Comparison of ENCODE assay signal across 18 cellular contexts in genomic region chr2:241794250-241794823, GRCh38. TPM values are rescaled to one million over a fixed set of nuclear protein-coding genes. Genes with fewer than 3 reads are reported as not detected.
A peak's percentile ranks its signal among the peaks of the same experiment; 100 is the strongest.
DNase-seq lines count a peak whose midpoint lies in the region; ATAC-seq and TF ChIP-seq lines count a peak whose summit lies in the region.
"Had no signal": no experiment of that assay in that cellular context is flagged by ENCODE, and none has a peak within 500 bp of the region (broad histone marks: within the 10 kb centered on the region; RNA-seq: fewer than 3 reads in every experiment).

No MANE protein-coding gene starts in this region.

- peak; percentile 22 for DNase-seq in left ventricle myocardium superior
- no peak for DNase-seq in left cardiac atrium
- DNase-seq in H7 = peak; percentile 35
- peak; percentile 62 for DNase-seq in coronary artery (ENCODE audit: low spot score)
- peak; percentile 64 for DNase-seq in posterior vena cava (ENCODE audit: low spot score)
- no peak for DNase-seq in NCI-H748 (lab: John Stamatoyannopoulos, UW; ENCODE audit: unreplicated experiment)
- no peak for DNase-seq in NCI-H2227 (lab: John Stamatoyannopoulos, UW; ENCODE audit: unreplicated experiment)
- no peak for DNase-seq in pons (ENCODE audit: low spot score)
- DNase-seq: DMS 273 treated with DMSO at 0.1 percent for 48 hours, H9, Kasumi-1, NCI-H1417, NCI-H1930, NCI-H2171, NCI-H510A, SHP77 treated with DMSO at 0.1 percent for 48 hours had no signal

- no peaks in the 10 kb centered on the region for H3K27me3 ChIP-seq in H7 (ENCODE audit: control insufficient read depth, insufficient read depth, low read length)

- no peak overlapping the region for H3K4me3 ChIP-seq in H7 (ENCODE audit: insufficient read depth, low read depth, low read length)
- H3K4me3 ChIP-seq in coronary artery = no peak overlapping the region

- intact Hi-C loops in left ventricle myocardium superior (cut with micrococcal nuclease) = no loop called here
- intact Hi-C loops in left cardiac atrium (cut with DNase I) = no loop called here
- intact Hi-C loops in posterior vena cava (cut with DNase I) = no loop called here

- no peak for TF ChIP-seq CTCF in coronary artery (IDR thresholded peaks at IDR 0.05)

- ATAC-seq in left ventricle myocardium superior (no peak), left cardiac atrium (no peak)
- ATAC-seq: Panc1 had no signal

- H3K27ac ChIP-seq in coronary artery = no peak overlapping the region

- no peaks in the 10 kb centered on the region for H3K36me3 ChIP-seq in H7 (replicated peaks; ENCODE audit: control insufficient read depth, insufficient read depth, low read length)

RNA-seq across cellular contexts. Expression of gene NEU4, which starts 14.7 kb away (rescaled TPM):
- 0.52 TPM for total RNA-seq in left ventricle myocardium superior
- total RNA-seq in left cardiac atrium = under 1 TPM; 0.16 to 0.38 TPM
- total RNA-seq in H7 (2014; rRNA removed; shearing (Covaris generic)) = 0.41 TPM in 1 of 2 replicates, not detected in the other
- under 1 TPM in 1 of 2 donors, not detected in 1; 0.38 TPM for total RNA-seq in posterior vena cava
- total RNA-seq: Daoy had no signal

RNA-seq across cellular contexts. Expression of gene GAL3ST2, which starts 17.7 kb away (rescaled TPM):
- total RNA-seq in left ventricle myocardium superior (not detected), left cardiac atrium (under 1 TPM in 1 of 2 donors, not detected in 1; 0.44 TPM), posterior vena cava (not detected)
- total RNA-seq in H7 (2014; rRNA removed; shearing (Covaris generic)) = 0.14 TPM in 1 of 2 replicates, not detected in the other
- total RNA-seq: Daoy had no signal

RNA-seq across cellular contexts. Expression of gene D2HGDH, which starts 59.9 kb away (rescaled TPM):
- 19.2 TPM for total RNA-seq in left ventricle myocardium superior
- total RNA-seq in left cardiac atrium = 10 to 100 TPM; 14.6 to 16.9 TPM
- 23.5 and 26.3 TPM in 2 replicates for total RNA-seq in H7 (2014; rRNA removed; shearing (Covaris generic))
- total RNA-seq in posterior vena cava = 10 to 100 TPM; 12.4 to 18.8 TPM

Comparison
In these comparisons a context has a peak if more than half of its experiments do, and no peak if none do; other contexts are left out.
1. DNase-seq: peak in left ventricle myocardium superior (single experiment), H7 (single experiment), coronary artery (single experiment) and posterior vena cava (single experiment); none in left cardiac atrium (single experiment), NCI-H748 (single experiment), NCI-H2227 (single experiment) and pons (single experiment).